In genomic region chr2:17965196-17965595, GRCh38 we compare ENCODE assay signal across 27 cellular contexts.
DNase-seq lines count a peak whose midpoint lies in the region; ATAC-seq, FAIRE-seq and TF ChIP-seq lines count a peak whose summit lies in the region.
"Had no signal": no experiment of that assay in that cellular context is flagged by ENCODE, and none has a peak within 500 bp of the region (broad histone marks: within the 10 kb centered on the region; RNA-seq: fewer than 3 reads in every experiment).

No MANE protein-coding gene starts in this region.

- peaks cover 5 to 8% of the 10 kb centered on the region in 2 donors for H3K9me3 Mint-ChIP-seq in natural killer cell

- H3K27me3 Mint-ChIP-seq in natural killer cell (ENCODE audit: low read depth in 2 of 2): peaks cover 0 to 4% of the 10 kb centered on the region in 2 donors

- 79% methylated on average over 1 of the region's 3 CpGs for WGBS in mesenchymal stem cell
- WGBS in suprapubic skin: 91% methylated on average over 3 of the region's 3 CpGs

- H3K4me2 ChIP-seq in BLaER1: peak overlapping the region; percentile 89
- peak overlapping the region in 9 of 11 experiments; percentile 6 to 87 (median 79); a peak in 16 of 22 replicates for H3K4me2 ChIP-seq in BLaER1 treated with 17β-estradiol and CSF1 and Interleukin-3, amounts not matched to agents 10 nM and 100 nM
- no peak overlapping the region for H3K4me2 ChIP-seq in mesenchymal stem cell (ENCODE audit: low read length, poor library complexity, severe bottlenecking)

- peaks cover 0 to 4% of the 10 kb centered on the region in 2 donors for H3K4me1 Mint-ChIP-seq in natural killer cell
- H3K4me1 Mint-ChIP-seq: CD14-positive monocyte; CD4-positive, CD25-positive, alpha-beta regulatory T cell; CD8-positive, alpha-beta memory T cell had no signal

- H2BK12ac ChIP-seq in mesenchymal stem cell (ENCODE audit: low read length in 2 of 2): no peak overlapping the region

- no peak overlapping the region for H2BK5ac ChIP-seq in mesenchymal stem cell (ENCODE audit: low read depth, low read length, poor library complexity, severe bottlenecking)

- H3K23ac ChIP-seq in mesenchymal stem cell (ENCODE audit: low read length in 2 of 2): no peak overlapping the region

- no peak overlapping the region for H2BK120ac ChIP-seq in mesenchymal stem cell (ENCODE audit: low read depth, low read length)

- no peak for ATAC-seq in natural killer cell
- ATAC-seq: GM12878 had no signal

- TF ChIP-seq CTCF in natural killer cell (IDR thresholded peaks at IDR 0.05) (no peak), suprapubic skin (IDR thresholded peaks at IDR 0.05) (no peak)

- H4K8ac ChIP-seq in mesenchymal stem cell (ENCODE audit: low read length): peak overlapping the region; percentile 39

- no peak overlapping the region for H2BK15ac ChIP-seq in mesenchymal stem cell (ENCODE audit: low read depth, poor library complexity, severe bottlenecking)

- no peak overlapping the region for H3K4ac ChIP-seq in mesenchymal stem cell (ENCODE audit: low read depth in 1 of 2, low read length in 2 of 2)

- no peak overlapping the region for H3K27ac Mint-ChIP-seq in natural killer cell
- H3K27ac Mint-ChIP-seq: CD14-positive monocyte; CD4-positive, CD25-positive, alpha-beta regulatory T cell; CD8-positive, alpha-beta memory T cell had no signal

- no peak for TF ChIP-seq EP300 in suprapubic skin (IDR thresholded peaks at IDR 0.05)

- no peak overlapping the region for H2AK5ac ChIP-seq in mesenchymal stem cell (ENCODE audit: low read length, severe bottlenecking)

- no peak overlapping the region for H3K4me3 ChIP-seq in BLaER1
- no peak overlapping the region for H3K4me3 ChIP-seq in BLaER1 treated with 17β-estradiol and CSF1 and Interleukin-3, amounts not matched to agents 10 nM and 100 nM
- no peak overlapping the region for H3K4me3 ChIP-seq in mesenchymal stem cell (ENCODE audit: insufficient read depth in 1 of 2, low read depth in 1 of 2, low read length in 2 of 2)
- H3K4me3 ChIP-seq in suprapubic skin: no peak overlapping the region
- H3K4me3 ChIP-seq: GM12878 had no signal

- intact Hi-C loops in natural killer cell (cut with micrococcal nuclease): no loop called here

- no peaks in the 10 kb centered on the region for H3K36me3 Mint-ChIP-seq in natural killer cell
- H3K36me3 Mint-ChIP-seq: CD14-positive monocyte; CD4-positive, alpha-beta memory T cell; CD4-positive, CD25-positive, alpha-beta regulatory T cell had no signal

- H4K20me1 ChIP-seq in BLaER1: peaks cover 12% of the 10 kb centered on the region; the same call in 1 of the 2 replicates
- H4K20me1 ChIP-seq in BLaER1 treated with 17β-estradiol and CSF1 and Interleukin-3, amounts not matched to agents 10 nM and 100 nM: peaks cover 0 to 15% (median 0%) of the 10 kb centered on the region in 11 experiments; a peak in 4 of 22 replicates

- H3K9me3 ChIP-seq in BLaER1 (no peaks in the 10 kb centered on the region), mesenchymal stem cell (ENCODE audit: control insufficient read depth, low read length) (no peaks in the 10 kb centered on the region), suprapubic skin (no peaks in the 10 kb centered on the region)
- H3K9me3 ChIP-seq in BLaER1 treated with 17β-estradiol and CSF1 and Interleukin-3, amounts not matched to agents 10 nM and 100 nM (replicated peaks in 1 of 11): peaks cover 0 to 5% (median 0%) of the 10 kb centered on the region in 11 experiments; a peak in 1 of 22 replicates
- H3K9me3 ChIP-seq: BE2C had no signal

- H3K4me1 ChIP-seq in BLaER1: peaks cover 91% of the 10 kb centered on the region
- H3K4me1 ChIP-seq in BLaER1 treated with 17β-estradiol and CSF1 and Interleukin-3, amounts not matched to agents 10 nM and 100 nM: peaks cover 17 to 86% (median 61%) of the 10 kb centered on the region in 10 experiments
- peaks cover 7% of the 10 kb centered on the region for H3K4me1 ChIP-seq in mesenchymal stem cell (ENCODE audit: control insufficient read depth, insufficient read depth, low read depth, low read length)
- no peaks in the 10 kb centered on the region for H3K4me1 ChIP-seq in suprapubic skin
- H3K4me1 ChIP-seq: BE2C had no signal

- DNase-seq in mesenchymal stem cell: no peak
- DNase-seq in urothelium cell line (ENCODE audit: low spot score): no peak
- DNase-seq in natural killer cell: no peak
- no peak for DNase-seq in suprapubic skin (ENCODE audit: low spot score in 2 of 2)
- DNase-seq in T-helper 1 cell: no peak
- DNase-seq: 8988T; ACHN; BE2C; C1 segment of cervical spinal cord; CD4-positive, alpha-beta memory T cell; CD4-positive, CD25-positive, alpha-beta regulatory T cell; CD8-positive, alpha-beta memory T cell; COR-L47; DMS 273 treated with DMSO at 0.1 percent for 48 hours; DMS153; DMS53; DMS79; DND-41; EL; GDM1 had no signal

- H3K27ac ChIP-seq in BLaER1 (no peak overlapping the region), mesenchymal stem cell (ENCODE audit: low read length, poor library complexity, severe bottlenecking) (no peak overlapping the region), suprapubic skin (no peak overlapping the region)
- no peak overlapping the region for H3K27ac ChIP-seq in BLaER1 treated with 17β-estradiol and CSF1 and Interleukin-3, amounts not matched to agents 10 nM and 100 nM

- H3K36me3 ChIP-seq in BLaER1: no peaks in the 10 kb centered on the region
- no peaks in the 10 kb centered on the region for H3K36me3 ChIP-seq in BLaER1 treated with 17β-estradiol and CSF1 and Interleukin-3, amounts not matched to agents 10 nM and 100 nM
- no peaks in the 10 kb centered on the region for H3K36me3 ChIP-seq in mesenchymal stem cell (ENCODE audit: control insufficient read depth in 1 of 2, insufficient read depth in 2 of 2, low read depth in 1 of 2, low read length in 2 of 2)
- no peaks in the 10 kb centered on the region for H3K36me3 ChIP-seq in suprapubic skin
- H3K36me3 ChIP-seq: BE2C had no signal

- peak; percentile 77 for FAIRE-seq in urothelium cell line (lab: Jason Lieb, UNC)
- FAIRE-seq: A204.1, GM12878, GM12892, GM18507 had no signal

- no peak overlapping the region for H3K18ac ChIP-seq in mesenchymal stem cell (ENCODE audit: low read depth in 1 of 2, low read length in 2 of 2)

- H3K79me1 ChIP-seq in mesenchymal stem cell (replicated peaks; ENCODE audit: low read length, poor library complexity, severe bottlenecking): no peaks in the 10 kb centered on the region

- H3K14ac ChIP-seq in mesenchymal stem cell (ENCODE audit: low read length in 2 of 2): no peak overlapping the region

- no peak overlapping the region for H3K4me3 Mint-ChIP-seq in natural killer cell
- H3K4me3 Mint-ChIP-seq: CD14-positive monocyte; CD4-positive, alpha-beta memory T cell; CD4-positive, CD25-positive, alpha-beta regulatory T cell; CD8-positive, alpha-beta memory T cell had no signal

- H3K27me3 ChIP-seq in BLaER1 (no peaks in the 10 kb centered on the region), mesenchymal stem cell (ENCODE audit: control insufficient read depth in 1 of 2, insufficient read depth in 1 of 2, low read length in 2 of 2) (peaks cover 0 to 22% of the 10 kb centered on the region in 2 experiments), suprapubic skin (no peaks in the 10 kb centered on the region)
- peaks cover 0 to 24% (median 0%) of the 10 kb centered on the region in 11 experiments; a peak in 7 of 22 replicates for H3K27me3 ChIP-seq in BLaER1 treated with 17β-estradiol and CSF1 and Interleukin-3, amounts not matched to agents 10 nM and 100 nM
- H3K27me3 ChIP-seq: BE2C had no signal

- H2AFZ ChIP-seq in mesenchymal stem cell (ENCODE audit: low read depth, low read length): no peak overlapping the region

- no peak for TF ChIP-seq POLR2A in suprapubic skin (IDR thresholded peaks at IDR 0.05)

- peak overlapping the region; percentile 79 for H4K91ac ChIP-seq in mesenchymal stem cell (ENCODE audit: low read length)

- H3K9ac ChIP-seq in BLaER1 (no peak overlapping the region), mesenchymal stem cell (ENCODE audit: low read length) (no peak overlapping the region)
- H3K9ac ChIP-seq in BLaER1 treated with 17β-estradiol and CSF1 and Interleukin-3, amounts not matched to agents 10 nM and 100 nM: no peak overlapping the region
